ENCODE assay signal across 21 cellular contexts in the genomic region with DNA sequence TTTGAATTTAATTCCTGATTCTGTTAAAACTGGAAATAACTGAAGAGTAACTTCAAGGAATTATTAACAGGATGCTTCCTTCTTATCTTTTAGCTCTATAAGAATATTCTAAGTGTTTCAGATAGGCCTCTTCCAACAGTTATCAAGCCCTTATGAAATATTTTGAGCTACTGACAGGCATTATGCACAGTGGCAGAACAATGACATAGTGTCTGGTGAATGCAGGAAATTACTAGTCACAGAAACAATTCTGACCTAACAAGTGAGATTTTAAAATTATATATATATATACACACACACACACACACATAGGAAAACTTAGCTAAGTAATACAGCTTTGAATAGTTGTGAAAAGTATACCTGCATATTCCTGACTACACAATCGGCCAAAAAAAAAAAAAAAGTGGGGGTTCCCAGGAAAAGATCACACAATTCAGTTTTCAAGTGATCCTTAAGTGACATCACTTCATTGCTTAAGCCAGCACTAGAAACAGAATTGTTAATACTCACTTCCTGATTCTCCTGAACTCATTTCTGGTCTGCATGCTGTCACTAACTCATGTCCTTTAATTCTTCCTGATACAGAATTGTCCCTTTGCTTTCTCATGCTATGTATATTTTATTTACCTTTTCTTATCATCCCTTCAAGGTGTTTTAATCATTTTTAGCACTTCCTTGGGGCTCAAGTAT.
DNase-seq lines count a peak whose midpoint lies in the region; ATAC-seq, FAIRE-seq and TF ChIP-seq lines count a peak whose summit lies in the region.
"Had no signal": no experiment of that assay in that cellular context is flagged by ENCODE, and none has a peak within 500 bp of the region (broad histone marks: within the 10 kb centered on the region; RNA-seq: fewer than 3 reads in every experiment).

No MANE protein-coding gene starts in this region.

- H3K4me2 ChIP-seq in Loucy (ENCODE audit: low read depth, low read length, poor library complexity, severe bottlenecking) (no peak overlapping the region), astrocyte (ENCODE audit: low read length) (peak overlapping the region; percentile 52)

- H3K9me3 Mint-ChIP-seq in astrocyte (ENCODE audit: unreplicated experiment), result peaks cover 2% of the 10 kb centered on the region
- H3K9me3 Mint-ChIP-seq: type B pancreatic cell had no signal

- no peak overlapping the region for H3K9ac ChIP-seq in Loucy (ENCODE audit: low read depth, low read length, poor library complexity, severe bottlenecking)
- no peak overlapping the region for H3K9ac ChIP-seq in astrocyte (ENCODE audit: low read length)

- H3K27ac Mint-ChIP-seq in astrocyte (ENCODE audit: unreplicated experiment), result peak overlapping the region; percentile 37
- H3K27ac Mint-ChIP-seq: brain; CD4-positive, alpha-beta memory T cell; stimulated activated naive CD8-positive, alpha-beta T cell treated with anti-CD3 and anti-CD28 coated beads, Interleukin-15, Interleukin-2, amounts not matched to agents 100 ng/mL and 50 ng/mL, for 24 hours; type B pancreatic cell had no signal

- no peaks in the 10 kb centered on the region for H3F3A ChIP-seq in Loucy (ENCODE audit: low read depth)

- H3K4me1 ChIP-seq in ACC112 (ENCODE audit: control insufficient read depth, insufficient read depth, low read length, unreplicated experiment) (peaks cover 17% of the 10 kb centered on the region), Loucy (ENCODE audit: insufficient read depth, low read length, poor library complexity, severe bottlenecking) (no peaks in the 10 kb centered on the region), astrocyte (ENCODE audit: insufficient read depth, low read length) (no peaks in the 10 kb centered on the region)

- TF ChIP-seq CTCF in Loucy (conservative IDR thresholded peaks at IDR 0.05; ENCODE audit: low read length), result no peak
- TF ChIP-seq CTCF in astrocyte (IDR thresholded peaks at IDR 0.05; ENCODE audit: insufficient read depth, low read depth, low read length), result no peak

- H3K9me3 ChIP-seq in Loucy (ENCODE audit: insufficient read depth, low read depth, low read length) (no peaks in the 10 kb centered on the region), astrocyte (ENCODE audit: insufficient read depth, low read depth, low read length) (peaks cover 3% of the 10 kb centered on the region)

- no peaks in the 10 kb centered on the region for H4K20me1 ChIP-seq in Loucy (ENCODE audit: insufficient read depth, low read length, poor library complexity, severe bottlenecking)
- H4K20me1 ChIP-seq in astrocyte (ENCODE audit: insufficient read depth, low read length), result no peaks in the 10 kb centered on the region

- no peaks in the 10 kb centered on the region for H3K79me2 ChIP-seq in ACC112 (ENCODE audit: control insufficient read depth, insufficient read depth, low read length, unreplicated experiment)
- H3K79me2 ChIP-seq in Loucy (ENCODE audit: insufficient read depth, low read length), result no peaks in the 10 kb centered on the region
- H3K79me2 ChIP-seq in astrocyte (ENCODE audit: insufficient read depth, low read length), result no peaks in the 10 kb centered on the region

- H3K36me3 Mint-ChIP-seq in astrocyte (ENCODE audit: low read depth, unreplicated experiment), result no peaks in the 10 kb centered on the region
- H3K36me3 Mint-ChIP-seq: brain; CD4-positive, alpha-beta memory T cell; type B pancreatic cell had no signal

- H3K4me1 Mint-ChIP-seq in astrocyte (ENCODE audit: low read depth, unreplicated experiment), result peaks cover 5% of the 10 kb centered on the region
- H3K4me1 Mint-ChIP-seq: brain had no signal

- no peak overlapping the region for H3K4me3 ChIP-seq in ACC112 (ENCODE audit: low read depth, low read length)
- no peak overlapping the region for H3K4me3 ChIP-seq in Loucy (ENCODE audit: low read length, poor library complexity, severe bottlenecking)
- H3K4me3 ChIP-seq in astrocyte (ENCODE audit: insufficient read depth, low read depth, low read length), result no peak overlapping the region
- H3K4me3 ChIP-seq: K562 had no signal

- H3K36me3 ChIP-seq in ACC112 (ENCODE audit: insufficient read depth, low read length) (no peaks in the 10 kb centered on the region), Loucy (ENCODE audit: insufficient read depth, low read length) (no peaks in the 10 kb centered on the region), astrocyte (ENCODE audit: insufficient read depth, low read length) (no peaks in the 10 kb centered on the region)

- H3K9me2 ChIP-seq in Loucy (replicated peaks; ENCODE audit: low read depth, low read length), result no peaks in the 10 kb centered on the region

- H2AFZ ChIP-seq in ACC112 (ENCODE audit: low read length, unreplicated experiment), result no peak overlapping the region
- peak overlapping the region; percentile 89 for H2AFZ ChIP-seq in Loucy (ENCODE audit: low read length)
- peak overlapping the region; percentile 22 for H2AFZ ChIP-seq in astrocyte (ENCODE audit: low read depth, low read length)

- no peak for FAIRE-seq in astrocyte (lab: Jason Lieb, UNC)
- FAIRE-seq: H54 had no signal

- H3K27me3 ChIP-seq in ACC112 (ENCODE audit: insufficient read depth, low read length), result no peaks in the 10 kb centered on the region
- H3K27me3 ChIP-seq in Loucy (ENCODE audit: insufficient read depth, low read length, poor library complexity, severe bottlenecking), result no peaks in the 10 kb centered on the region
- no peaks in the 10 kb centered on the region for H3K27me3 ChIP-seq in astrocyte (ENCODE audit: insufficient read depth, low read length)

- DNase-seq in astrocyte (ENCODE audit: low read depth), result peak; percentile 14
- peak; percentile 2 for DNase-seq in hepatic stellate cell (ENCODE audit: low spot score)
- DNase-seq in AG20443 (ENCODE audit: low spot score), result no peak
- no peak for DNase-seq in A172 (ENCODE audit: low spot score)
- DNase-seq: activated CD4-positive, alpha-beta T cell treated with anti-CD3 and anti-CD28 coated beads, Interleukin-2, amount 50 U/mL, for 48 hours; activated naive CD4-positive, alpha-beta T cell treated with anti-CD3 and anti-CD28 coated beads, Interleukin-2, amount 50 U/mL, for 16 hours; CD4-positive, alpha-beta memory T cell; DND-41; left ventricle myocardium superior; NCI-H1105 treated with DMSO at 0.1 percent for 48 hours; stimulated activated CD4-positive, alpha-beta T cell treated with anti-CD3 and anti-CD28 coated beads, Interleukin-1b, Interleukin-23, amount 100 ng/mL, for 48 hours had no signal

- no peak overlapping the region for H3K4me3 Mint-ChIP-seq in astrocyte (ENCODE audit: unreplicated experiment)
- H3K4me3 Mint-ChIP-seq: brain; CD4-positive, alpha-beta memory T cell; stimulated activated naive CD8-positive, alpha-beta T cell treated with anti-CD3 and anti-CD28 coated beads, Interleukin-15, Interleukin-2, amounts not matched to agents 100 ng/mL and 50 ng/mL, for 24 hours; type B pancreatic cell had no signal

- H3K27ac ChIP-seq in ACC112 (ENCODE audit: low read depth, low read length) (peak overlapping the region; percentile 36; the same call in 1 of the 2 replicates), astrocyte (ENCODE audit: low read depth, low read length) (peak overlapping the region; percentile 17)

- H3K27me3 Mint-ChIP-seq in astrocyte (ENCODE audit: low read depth, unreplicated experiment), result no peaks in the 10 kb centered on the region
- H3K27me3 Mint-ChIP-seq: brain, type B pancreatic cell had no signal

- no peak for ATAC-seq in GM21619 (IDR thresholded peaks at IDR 0.05; ENCODE audit: unreplicated experiment)
- no peak for ATAC-seq in HG02852 (IDR thresholded peaks at IDR 0.05; ENCODE audit: unreplicated experiment)
- ATAC-seq: K562, left ventricle myocardium superior, sciatic nerve had no signal

Comparison
In these comparisons a context has a peak if more than half of its experiments do, and no peak if none do; other contexts are left out.
1. DNase-seq: peak in astrocyte (single experiment) and hepatic stellate cell (single experiment); none in AG20443 (single experiment) and A172 (single experiment).